Comparison of ENCODE assay signal across 1 cellular context in the genomic region with DNA sequence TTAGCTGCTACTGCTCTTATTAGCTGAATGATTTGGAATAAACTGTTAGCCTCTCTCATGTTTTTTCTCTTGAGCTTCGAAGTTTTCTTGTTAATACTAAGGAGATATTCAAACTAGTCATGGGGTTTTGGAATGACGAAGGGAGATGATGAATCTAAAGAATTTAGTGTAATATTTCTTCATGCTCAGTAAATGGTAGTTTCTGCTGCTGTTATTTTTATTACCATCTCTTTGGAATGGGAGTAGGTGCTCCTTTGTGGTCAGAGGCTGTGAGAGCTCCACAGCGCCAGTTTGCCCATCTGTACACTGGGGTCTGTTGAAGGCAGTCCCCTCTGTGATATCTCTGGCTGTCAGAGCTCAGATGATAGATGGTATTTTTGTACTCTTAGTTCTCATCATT.
TF ChIP-seq lines count a peak whose summit lies in the region.

No MANE protein-coding gene starts in this region.

TF ChIP-seq in endothelial cell of umbilical vein, 7 proteins besides CTCF, POLR2A, EP300 and RAD21:
- TF ChIP-seq MYC (IDR thresholded peaks at IDR 0.05; ENCODE audit: low read depth, low read length) (no peak), GATA2 (IDR thresholded peaks at IDR 0.05; ENCODE audit: insufficient read depth, insufficient read length, low read depth, low read length) (no peak), POLR2AphosphoS5 (IDR thresholded peaks at IDR 0.05; ENCODE audit: insufficient read depth, low read depth, low read length) (no peak), FOS (IDR thresholded peaks at IDR 0.05; ENCODE audit: borderline replicate concordance, insufficient read depth, low read length) (no peak), JUN (IDR thresholded peaks at IDR 0.05; ENCODE audit: borderline replicate concordance, insufficient read depth, insufficient read length, low read depth) (no peak), EZH2 (IDR thresholded peaks at IDR 0.05; ENCODE audit: borderline replicate concordance, low read depth, low read length, severe bottlenecking) (no peak), MAX (IDR thresholded peaks at IDR 0.05; ENCODE audit: insufficient read depth, insufficient read length) (no peak)
